1 cellular context compared by ENCODE assay signal in the genomic region with DNA sequence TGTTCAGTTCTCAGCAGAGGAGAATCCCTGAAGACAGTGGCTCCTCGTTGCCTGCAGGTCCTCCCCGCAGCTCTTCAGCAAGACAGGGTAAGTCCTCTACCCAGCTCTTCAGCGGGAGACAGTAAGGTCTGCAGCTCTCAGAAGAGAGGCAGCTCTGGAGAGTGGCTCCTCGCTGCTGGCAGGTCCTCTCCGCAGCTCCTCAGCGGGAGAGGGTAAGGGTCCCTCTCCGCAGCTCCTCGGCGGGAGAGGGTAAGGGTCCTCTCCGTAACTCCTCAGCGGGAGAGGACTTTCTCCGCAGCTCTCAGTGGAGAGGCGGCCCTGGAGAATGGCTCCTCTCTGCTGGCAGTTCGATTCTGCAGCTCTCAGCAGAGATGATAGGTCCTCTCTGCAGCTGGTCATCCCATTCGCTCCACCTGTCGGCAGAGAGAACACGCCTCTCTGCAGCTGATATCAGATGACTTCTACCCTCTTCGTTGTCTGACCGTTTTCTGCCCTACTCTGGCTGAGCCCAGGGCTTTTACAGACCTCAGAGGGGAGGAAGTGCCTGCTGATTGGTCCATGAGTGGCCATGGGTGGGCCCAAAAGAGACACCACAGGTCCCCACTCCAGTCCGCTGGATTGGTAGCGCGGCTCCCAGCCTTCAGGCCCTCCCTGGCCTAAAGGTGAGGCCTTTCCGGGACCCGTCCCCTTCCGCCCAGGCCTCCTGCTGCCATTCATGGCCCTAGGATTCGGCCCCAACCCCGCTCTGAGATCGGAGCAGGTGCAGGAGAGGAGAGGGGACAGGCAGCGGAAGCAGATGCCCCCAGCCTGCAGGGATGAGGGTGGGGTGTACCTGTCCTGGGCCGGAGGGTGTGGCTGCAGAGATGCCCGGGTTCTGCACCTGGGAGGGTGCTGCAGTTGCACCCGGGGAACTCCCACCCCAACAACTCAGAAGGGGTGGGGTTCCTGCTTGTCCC.
TF ChIP-seq lines count a peak whose summit lies in the region.

No MANE protein-coding gene starts in this region.

TF ChIP-seq in HepG2, 621 proteins besides CTCF, POLR2A, EP300 and RAD21 (continues in another document):
- TF ChIP-seq TARDBP (CRISPR knock-in tag; IDR thresholded peaks at IDR 0.05) (peak; percentile 61; the same call in 1 of the 2 replicates), ZNF224 (CRISPR knock-in tag; IDR thresholded peaks at IDR 0.05) (0 out of 2 replicates have a peak, but pooled peaks have one; percentile 27), TP53 (CRISPR knock-in tag; conservative IDR thresholded peaks at IDR 0.05) (peak; percentile 61; the same call in 1 of the 2 replicates), SOX5 (CRISPR knock-in tag; IDR thresholded peaks at IDR 0.05; ENCODE audit: borderline replicate concordance) (peak; percentile 63; the same call in 1 of the 2 replicates), KLF6 (CRISPR knock-in tag; IDR thresholded peaks at IDR 0.05) (no peak), AKAP8 (CRISPR knock-in tag; IDR thresholded peaks at IDR 0.05) (no peak), SAFB2 (CRISPR knock-in tag; IDR thresholded peaks at IDR 0.05; ENCODE audit: borderline replicate concordance, low read depth) (no peak; the same call in 1 of the 2 replicates), ZNF567 (CRISPR knock-in tag; IDR thresholded peaks at IDR 0.05; ENCODE audit: borderline replicate concordance) (no peak), ZNF790 (CRISPR knock-in tag; IDR thresholded peaks at IDR 0.05; ENCODE audit: borderline replicate concordance) (peak; percentile 86; the same call in 1 of the 2 replicates), CCAR2 (optimal IDR thresholded peaks at IDR 0.05; ENCODE audit: low read depth, low read length) (no peak), BORCS8-MEF2B (CRISPR knock-in tag; IDR thresholded peaks at IDR 0.05) (peak; percentile 71; the same call in 1 of the 2 replicates), SP2 (CRISPR knock-in tag; IDR thresholded peaks at IDR 0.05) (peak; percentile 76), CCDC6 (CRISPR knock-in tag; IDR thresholded peaks at IDR 0.05) (peak; percentile 72; the same call in 1 of the 2 replicates), REL (CRISPR knock-in tag; conservative IDR thresholded peaks at IDR 0.05) (no peak), ZBTB20 (CRISPR knock-in tag; IDR thresholded peaks at IDR 0.05; ENCODE audit: borderline replicate concordance, low read depth) (no peak), ZNF747 (CRISPR knock-in tag; IDR thresholded peaks at IDR 0.05; ENCODE audit: borderline replicate concordance) (peak; percentile 91; the same call in 1 of the 2 replicates), HNRNPK (IDR thresholded peaks at IDR 0.05; ENCODE audit: low read depth, low read length, poor library complexity, severe bottlenecking) (no peak), U2AF1 (optimal IDR thresholded peaks at IDR 0.05; ENCODE audit: low read depth, low read length) (peak; percentile 69), FOXC1 (CRISPR knock-in tag; IDR thresholded peaks at IDR 0.05; ENCODE audit: borderline replicate concordance) (no peak; the same call in 1 of the 2 replicates), SUZ12 (IDR thresholded peaks at IDR 0.05; ENCODE audit: low read depth, low read length) (no peak), KDM6A (CRISPR knock-in tag; IDR thresholded peaks at IDR 0.05; ENCODE audit: low read depth) (no peak), ZNF264 (CRISPR knock-in tag; IDR thresholded peaks at IDR 0.05) (peak; percentile 6; the same call in 1 of the 2 replicates), ZNF343 (CRISPR knock-in tag; IDR thresholded peaks at IDR 0.05) (0 out of 2 replicates have a peak, but pooled peaks have one; percentile 51), PHF20 (CRISPR knock-in tag; IDR thresholded peaks at IDR 0.05) (peak; percentile 64; the same call in 1 of the 2 replicates), ZNF749 (CRISPR knock-in tag; IDR thresholded peaks at IDR 0.05; ENCODE audit: borderline replicate concordance) (no peak), SNRNP70 (IDR thresholded peaks at IDR 0.05; ENCODE audit: low read depth, low read length) (no peak), JDP2 (CRISPR knock-in tag; IDR thresholded peaks at IDR 0.05; ENCODE audit: borderline replicate concordance) (no peak; the same call in 1 of the 2 replicates), RFXANK (CRISPR knock-in tag; IDR thresholded peaks at IDR 0.05) (no peak), ARNT (IDR thresholded peaks at IDR 0.05) (no peak), ZNF230 (CRISPR knock-in tag; IDR thresholded peaks at IDR 0.05) (no peak), ZNF670 (CRISPR knock-in tag; IDR thresholded peaks at IDR 0.05; ENCODE audit: borderline replicate concordance) (no peak), ZNF709 (CRISPR knock-in tag; IDR thresholded peaks at IDR 0.05) (peak; percentile 90), GABPB1 (CRISPR knock-in tag; IDR thresholded peaks at IDR 0.05) (peak; percentile 75; the same call in 1 of the 2 replicates), ZFP1 (CRISPR knock-in tag; IDR thresholded peaks at IDR 0.05) (no peak), ZNF713 (CRISPR knock-in tag; IDR thresholded peaks at IDR 0.05) (no peak)
- TF ChIP-seq, protein P1, sequence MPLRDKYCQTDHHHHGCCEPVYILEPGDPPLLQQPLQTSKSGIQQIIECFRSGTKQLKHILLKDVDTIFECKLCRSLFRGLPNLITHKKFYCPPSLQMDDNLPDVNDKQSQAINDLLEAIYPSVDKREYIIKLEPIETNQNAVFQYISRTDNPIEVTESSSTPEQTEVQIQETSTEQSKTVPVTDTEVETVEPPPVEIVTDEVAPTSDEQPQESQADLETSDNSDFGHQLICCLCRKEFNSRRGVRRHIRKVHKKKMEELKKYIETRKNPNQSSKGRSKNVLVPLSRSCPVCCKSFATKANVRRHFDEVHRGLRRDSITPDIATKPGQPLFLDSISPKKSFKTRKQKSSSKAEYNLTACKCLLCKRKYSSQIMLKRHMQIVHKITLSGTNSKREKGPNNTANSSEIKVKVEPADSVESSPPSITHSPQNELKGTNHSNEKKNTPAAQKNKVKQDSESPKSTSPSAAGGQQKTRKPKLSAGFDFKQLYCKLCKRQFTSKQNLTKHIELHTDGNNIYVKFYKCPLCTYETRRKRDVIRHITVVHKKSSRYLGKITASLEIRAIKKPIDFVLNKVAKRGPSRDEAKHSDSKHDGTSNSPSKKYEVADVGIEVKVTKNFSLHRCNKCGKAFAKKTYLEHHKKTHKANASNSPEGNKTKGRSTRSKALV (CRISPR knock-in tag; IDR thresholded peaks at IDR 0.05) = no peak
- TF ChIP-seq, protein P2, sequence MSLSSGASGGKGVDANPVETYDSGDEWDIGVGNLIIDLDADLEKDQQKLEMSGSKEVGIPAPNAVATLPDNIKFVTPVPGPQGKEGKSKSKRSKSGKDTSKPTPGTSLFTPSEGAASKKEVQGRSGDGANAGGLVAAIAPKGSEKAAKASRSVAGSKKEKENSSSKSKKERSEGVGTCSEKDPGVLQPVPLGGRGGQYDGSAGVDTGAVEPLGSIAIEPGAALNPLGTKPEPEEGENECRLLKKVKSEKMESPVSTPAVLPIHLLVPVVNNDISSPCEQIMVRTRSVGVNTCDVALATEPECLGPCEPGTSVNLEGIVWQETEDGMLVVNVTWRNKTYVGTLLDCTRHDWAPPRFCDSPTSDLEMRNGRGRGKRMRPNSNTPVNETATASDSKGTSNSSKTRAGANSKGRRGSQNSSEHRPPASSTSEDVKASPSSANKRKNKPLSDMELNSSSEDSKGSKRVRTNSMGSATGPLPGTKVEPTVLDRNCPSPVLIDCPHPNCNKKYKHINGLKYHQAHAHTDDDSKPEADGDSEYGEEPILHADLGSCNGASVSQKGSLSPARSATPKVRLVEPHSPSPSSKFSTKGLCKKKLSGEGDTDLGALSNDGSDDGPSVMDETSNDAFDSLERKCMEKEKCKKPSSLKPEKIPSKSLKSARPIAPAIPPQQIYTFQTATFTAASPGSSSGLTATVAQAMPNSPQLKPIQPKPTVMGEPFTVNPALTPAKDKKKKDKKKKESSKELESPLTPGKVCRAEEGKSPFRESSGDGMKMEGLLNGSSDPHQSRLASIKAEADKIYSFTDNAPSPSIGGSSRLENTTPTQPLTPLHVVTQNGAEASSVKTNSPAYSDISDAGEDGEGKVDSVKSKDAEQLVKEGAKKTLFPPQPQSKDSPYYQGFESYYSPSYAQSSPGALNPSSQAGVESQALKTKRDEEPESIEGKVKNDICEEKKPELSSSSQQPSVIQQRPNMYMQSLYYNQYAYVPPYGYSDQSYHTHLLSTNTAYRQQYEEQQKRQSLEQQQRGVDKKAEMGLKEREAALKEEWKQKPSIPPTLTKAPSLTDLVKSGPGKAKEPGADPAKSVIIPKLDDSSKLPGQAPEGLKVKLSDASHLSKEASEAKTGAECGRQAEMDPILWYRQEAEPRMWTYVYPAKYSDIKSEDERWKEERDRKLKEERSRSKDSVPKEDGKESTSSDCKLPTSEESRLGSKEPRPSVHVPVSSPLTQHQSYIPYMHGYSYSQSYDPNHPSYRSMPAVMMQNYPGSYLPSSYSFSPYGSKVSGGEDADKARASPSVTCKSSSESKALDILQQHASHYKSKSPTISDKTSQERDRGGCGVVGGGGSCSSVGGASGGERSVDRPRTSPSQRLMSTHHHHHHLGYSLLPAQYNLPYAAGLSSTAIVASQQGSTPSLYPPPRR (CRISPR knock-in tag; IDR thresholded peaks at IDR 0.05; ENCODE audit: borderline replicate concordance) = no peak; the same call in 1 of the 2 replicates
- TF ChIP-seq, protein P3, sequence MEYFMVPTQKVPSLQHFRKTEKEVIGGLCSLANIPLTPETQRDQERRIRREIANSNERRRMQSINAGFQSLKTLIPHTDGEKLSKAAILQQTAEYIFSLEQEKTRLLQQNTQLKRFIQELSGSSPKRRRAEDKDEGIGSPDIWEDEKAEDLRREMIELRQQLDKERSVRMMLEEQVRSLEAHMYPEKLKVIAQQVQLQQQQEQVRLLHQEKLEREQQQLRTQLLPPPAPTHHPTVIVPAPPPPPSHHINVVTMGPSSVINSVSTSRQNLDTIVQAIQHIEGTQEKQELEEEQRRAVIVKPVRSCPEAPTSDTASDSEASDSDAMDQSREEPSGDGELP (IDR thresholded peaks at IDR 0.05; ENCODE audit: borderline replicate concordance, low read depth) = peak; percentile 90; the same call in 1 of the 2 replicates
- TF ChIP-seq, protein P4, sequence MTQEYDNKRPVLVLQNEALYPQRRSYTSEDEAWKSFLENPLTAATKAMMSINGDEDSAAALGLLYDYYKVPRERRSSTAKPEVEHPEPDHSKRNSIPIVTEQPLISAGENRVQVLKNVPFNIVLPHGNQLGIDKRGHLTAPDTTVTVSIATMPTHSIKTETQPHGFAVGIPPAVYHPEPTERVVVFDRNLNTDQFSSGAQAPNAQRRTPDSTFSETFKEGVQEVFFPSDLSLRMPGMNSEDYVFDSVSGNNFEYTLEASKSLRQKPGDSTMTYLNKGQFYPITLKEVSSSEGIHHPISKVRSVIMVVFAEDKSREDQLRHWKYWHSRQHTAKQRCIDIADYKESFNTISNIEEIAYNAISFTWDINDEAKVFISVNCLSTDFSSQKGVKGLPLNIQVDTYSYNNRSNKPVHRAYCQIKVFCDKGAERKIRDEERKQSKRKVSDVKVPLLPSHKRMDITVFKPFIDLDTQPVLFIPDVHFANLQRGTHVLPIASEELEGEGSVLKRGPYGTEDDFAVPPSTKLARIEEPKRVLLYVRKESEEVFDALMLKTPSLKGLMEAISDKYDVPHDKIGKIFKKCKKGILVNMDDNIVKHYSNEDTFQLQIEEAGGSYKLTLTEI (CRISPR knock-in tag; conservative IDR thresholded peaks at IDR 0.05) = no peak
- TF ChIP-seq, protein P5, sequence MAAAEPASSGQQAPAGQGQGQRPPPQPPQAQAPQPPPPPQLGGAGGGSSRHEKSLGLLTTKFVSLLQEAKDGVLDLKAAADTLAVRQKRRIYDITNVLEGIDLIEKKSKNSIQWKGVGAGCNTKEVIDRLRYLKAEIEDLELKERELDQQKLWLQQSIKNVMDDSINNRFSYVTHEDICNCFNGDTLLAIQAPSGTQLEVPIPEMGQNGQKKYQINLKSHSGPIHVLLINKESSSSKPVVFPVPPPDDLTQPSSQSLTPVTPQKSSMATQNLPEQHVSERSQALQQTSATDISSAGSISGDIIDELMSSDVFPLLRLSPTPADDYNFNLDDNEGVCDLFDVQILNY (CRISPR knock-in tag; conservative IDR thresholded peaks at IDR 0.05) = no peak
- TF ChIP-seq, protein P6, sequence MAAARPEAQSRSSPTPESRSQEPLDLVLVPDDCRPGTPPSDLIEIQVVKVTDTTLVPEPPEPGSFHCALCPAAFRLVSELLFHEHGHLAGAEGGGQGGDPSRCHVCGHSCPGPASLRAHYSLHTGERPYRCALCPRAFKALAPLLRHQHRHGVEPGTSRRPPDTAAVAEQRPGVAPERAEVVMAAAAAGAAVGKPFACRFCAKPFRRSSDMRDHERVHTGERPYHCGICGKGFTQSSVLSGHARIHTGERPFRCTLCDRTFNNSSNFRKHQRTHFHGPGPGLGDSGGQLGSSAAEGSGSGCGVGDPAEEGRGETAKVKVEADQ (CRISPR knock-in tag; IDR thresholded peaks at IDR 0.05; ENCODE audit: borderline replicate concordance) = no peak
- TF ChIP-seq, protein P7, sequence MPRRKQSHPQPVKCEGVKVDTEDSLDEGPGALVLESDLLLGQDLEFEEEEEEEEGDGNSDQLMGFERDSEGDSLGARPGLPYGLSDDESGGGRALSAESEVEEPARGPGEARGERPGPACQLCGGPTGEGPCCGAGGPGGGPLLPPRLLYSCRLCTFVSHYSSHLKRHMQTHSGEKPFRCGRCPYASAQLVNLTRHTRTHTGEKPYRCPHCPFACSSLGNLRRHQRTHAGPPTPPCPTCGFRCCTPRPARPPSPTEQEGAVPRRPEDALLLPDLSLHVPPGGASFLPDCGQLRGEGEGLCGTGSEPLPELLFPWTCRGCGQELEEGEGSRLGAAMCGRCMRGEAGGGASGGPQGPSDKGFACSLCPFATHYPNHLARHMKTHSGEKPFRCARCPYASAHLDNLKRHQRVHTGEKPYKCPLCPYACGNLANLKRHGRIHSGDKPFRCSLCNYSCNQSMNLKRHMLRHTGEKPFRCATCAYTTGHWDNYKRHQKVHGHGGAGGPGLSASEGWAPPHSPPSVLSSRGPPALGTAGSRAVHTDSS (CRISPR knock-in tag; conservative IDR thresholded peaks at IDR 0.05) = no peak
- TF ChIP-seq, protein P8, sequence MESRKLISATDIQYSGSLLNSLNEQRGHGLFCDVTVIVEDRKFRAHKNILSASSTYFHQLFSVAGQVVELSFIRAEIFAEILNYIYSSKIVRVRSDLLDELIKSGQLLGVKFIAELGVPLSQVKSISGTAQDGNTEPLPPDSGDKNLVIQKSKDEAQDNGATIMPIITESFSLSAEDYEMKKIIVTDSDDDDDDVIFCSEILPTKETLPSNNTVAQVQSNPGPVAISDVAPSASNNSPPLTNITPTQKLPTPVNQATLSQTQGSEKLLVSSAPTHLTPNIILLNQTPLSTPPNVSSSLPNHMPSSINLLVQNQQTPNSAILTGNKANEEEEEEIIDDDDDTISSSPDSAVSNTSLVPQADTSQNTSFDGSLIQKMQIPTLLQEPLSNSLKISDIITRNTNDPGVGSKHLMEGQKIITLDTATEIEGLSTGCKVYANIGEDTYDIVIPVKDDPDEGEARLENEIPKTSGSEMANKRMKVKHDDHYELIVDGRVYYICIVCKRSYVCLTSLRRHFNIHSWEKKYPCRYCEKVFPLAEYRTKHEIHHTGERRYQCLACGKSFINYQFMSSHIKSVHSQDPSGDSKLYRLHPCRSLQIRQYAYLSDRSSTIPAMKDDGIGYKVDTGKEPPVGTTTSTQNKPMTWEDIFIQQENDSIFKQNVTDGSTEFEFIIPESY (CRISPR knock-in tag; IDR thresholded peaks at IDR 0.05) = no peak; the same call in 1 of the 2 replicates
